In genomic region chr1:53945433-53946251, GRCh38 we compare ENCODE assay signal across 8 cellular contexts. TPM values are rescaled to one million over a fixed set of nuclear protein-coding genes. Genes with fewer than 3 reads are reported as not detected.
DNase-seq lines count a peak whose midpoint lies in the region; ATAC-seq and TF ChIP-seq lines count a peak whose summit lies in the region.

Gene IFT25 (minus strand): TSS chr1:53945699. CDS start chr1:53940082, 5,617 bp downstream.

- H3K27ac ChIP-seq in IMR-90 (ENCODE audit: insufficient read depth, low read length) (peak within 1 kb of the TSS; percentile 98), OCI-LY7 (ENCODE audit: low read depth, low read length, poor library complexity, severe bottlenecking) (peak within 1 kb of the TSS; percentile 50)

- peak within 1 kb of the TSS; percentile 97 for H3K9ac ChIP-seq in IMR-90 (ENCODE audit: low read depth, low read length)

- WGBS in IMR-90 (ENCODE audit: extremely low coverage in 2 of 2, insufficient read length in 1 of 2), 2 experiments, result 2% methylated on average over 36 of the region's 90 CpGs; no CpG with 5 or more reads in 1 of the 2 experiments

- peak within 1 kb of the TSS; percentile 96 for H4K5ac ChIP-seq in IMR-90 (ENCODE audit: low read depth, low read length)

- H2BK15ac ChIP-seq in IMR-90 (ENCODE audit: low read depth, low read length), result peak within 1 kb of the TSS; percentile 48; the same call in 1 of the 3 replicates

- H4K20me1 ChIP-seq in IMR-90 (ENCODE audit: insufficient read depth, low read length) (peaks cover 29% of the 10 kb centered on the region; the same call in 1 of the 2 replicates), OCI-LY7 (ENCODE audit: insufficient read depth, low read length) (no peaks in the 10 kb centered on the region)

- peak; percentile 47 for TF ChIP-seq POLR2A in IMR-90 (IDR thresholded peaks at IDR 0.05; ENCODE audit: low read depth, low read length)

- dilution Hi-C loops in IMR-90 (cut with HindIII; ENCODE audit: low sequenced_read_pairs, unreplicated experiment), result no loop called here

- peak within 1 kb of the TSS; percentile 85 for H2AK5ac ChIP-seq in IMR-90 (ENCODE audit: low read depth, low read length)

- H2BK20ac ChIP-seq in IMR-90 (ENCODE audit: low read depth, low read length), result no peak within 1 kb of the TSS; the same call in 1 of the 2 replicates

- peak within 1 kb of the TSS; percentile 92 for H3K4ac ChIP-seq in IMR-90 (ENCODE audit: low read depth, low read length)

- H3K4me3 ChIP-seq in IMR-90 (ENCODE audit: insufficient read depth, low read depth, low read length), result peak within 1 kb of the TSS; percentile 100
- H3K4me3 ChIP-seq in OCI-LY7 (ENCODE audit: low read depth, low read length, poor library complexity, severe bottlenecking), result peak within 1 kb of the TSS; percentile 71
- peak within 1 kb of the TSS; percentile 75 for H3K4me3 ChIP-seq in epithelial cell of esophagus (ENCODE audit: low read length)

- DNase-seq in DMS114 treated with DMSO at 0.1 percent for 48 hours (lab: John Stamatoyannopoulos, UW; ENCODE audit: unreplicated experiment) (peak; percentile 95), IMR-90 (peak; percentile 93), OCI-LY7 (ENCODE audit: low spot score) (peak; percentile 92), activated T-cell treated with anti-CD3 and anti-CD28 coated beads for 4 hours (peak; percentile 99), epithelial cell of esophagus (ENCODE audit: low read depth) (peak; percentile 98), mucosa of gallbladder (ENCODE audit: low spot score) (peak; percentile 97)
- peak; percentile 97 for DNase-seq in stimulated activated CD8-positive, alpha-beta memory T cell treated with anti-CD3 and anti-CD28 coated beads, Interleukin-4, amount 100 ng/mL, for 24 hours (ENCODE audit: low read depth)

- ATAC-seq in GM21529 (IDR thresholded peaks at IDR 0.05; ENCODE audit: unreplicated experiment), result peak; percentile 70
- ATAC-seq in IMR-90 (ENCODE audit: low read depth), result peak; percentile 89

- BruUV-seq in IMR-90 (replicated peaks; lab: Mats Ljungman, UMichigan) (no TSS peak), OCI-LY7 (replicated peaks; lab: Mats Ljungman, UMichigan) (no TSS peak)

- POLR2A ChIA-PET in IMR-90 (lab: Charles Lee; ENCODE audit: unreplicated experiment), result interaction anchor here (0.6 to 1.2 kb wide), 4 partner anchors 22 to 429 kb away, joined by 3 to 9 read pairs (median 4); partner anchors contain the start of genes TCEANC2, TMEM59 and YIPF1
- POLR2A ChIA-PET in OCI-LY7 (lab: Charles Lee), result interaction anchor here (0.5 to 2.7 kb wide), 21 partner anchors 9 to 1230 kb away, joined by 3 to 16 read pairs (median 7); partner anchors contain the start of genes TCEANC2, TMEM59 and YIPF1

- H3K4me2 ChIP-seq in IMR-90 (ENCODE audit: low read depth, low read length) (peak within 1 kb of the TSS; percentile 99), OCI-LY7 (ENCODE audit: low read length) (peak within 1 kb of the TSS; percentile 97)

- peak within 1 kb of the TSS; percentile 55 for H3K56ac ChIP-seq in IMR-90 (ENCODE audit: extremely low read depth, insufficient read depth, low read length)

- peak within 1 kb of the TSS; percentile 85 to 86 for H4K8ac ChIP-seq in IMR-90 (ENCODE audit: low read depth in 2 of 2, low read length in 2 of 2)

- H2AFZ ChIP-seq in IMR-90 (replicated peaks; ENCODE audit: low read length, poor library complexity) (peak within 1 kb of the TSS; percentile 98), OCI-LY7 (ENCODE audit: low read length) (peak within 1 kb of the TSS; percentile 86)

- H3K9me2 ChIP-seq in OCI-LY7 (ENCODE audit: insufficient read depth, low read length), result no peaks in the 10 kb centered on the region

- CTCF ChIA-PET in IMR-90 (lab: Yijun Ruan, JAX) (interaction anchor here (0.6 to 2.3 kb wide), 5 partner anchors 11 to 76 kb away, joined by 3 to 7 read pairs (median 3); no protein-coding TSS in a partner anchor), OCI-LY7 (lab: Charles Lee; ENCODE audit: unreplicated experiment) (interaction anchor here (0.6 to 1.8 kb wide), 13 partner anchors 11 to 864 kb away, joined by 3 to 9 read pairs (median 4); no protein-coding TSS in a partner anchor)

- H3K79me1 ChIP-seq in IMR-90 (ENCODE audit: low read depth in 1 of 2, low read length in 2 of 2), result peaks cover 45 to 69% of the 10 kb centered on the region in 2 experiments

- H3K9me1 ChIP-seq in IMR-90 (ENCODE audit: insufficient read depth, low read length), result peaks cover 11% of the 10 kb centered on the region

- H3K36me3 ChIP-seq in IMR-90 (ENCODE audit: control insufficient read depth, insufficient read depth, low read length) (no peaks in the 10 kb centered on the region), OCI-LY7 (ENCODE audit: insufficient read depth, low read length) (peaks cover 7% of the 10 kb centered on the region; the same call in 1 of the 2 replicates)

- peak within 1 kb of the TSS; percentile 96 for H2BK5ac ChIP-seq in IMR-90 (ENCODE audit: low read depth, low read length, poor library complexity, severe bottlenecking)

- peak within 1 kb of the TSS; percentile 91 for H3K18ac ChIP-seq in IMR-90 (ENCODE audit: low read depth, low read length)

- peak within 1 kb of the TSS; percentile 72; the same call in 1 of the 2 replicates for H2BK120ac ChIP-seq in IMR-90 (ENCODE audit: low read depth, low read length)

- H3K79me2 ChIP-seq in OCI-LY7 (ENCODE audit: insufficient read depth, low read depth, low read length), result peaks cover 34% of the 10 kb centered on the region; the same call in 1 of the 2 replicates

- peak within 1 kb of the TSS; percentile 97 for H3K14ac ChIP-seq in IMR-90 (replicated peaks; ENCODE audit: low read depth, low read length)

- TF ChIP-seq CTCF in IMR-90 (conservative IDR thresholded peaks at IDR 0.05; ENCODE audit: low read depth, low read length) (no peak), OCI-LY7 (conservative IDR thresholded peaks at IDR 0.05; ENCODE audit: low read length) (no peak), epithelial cell of esophagus (IDR thresholded peaks at IDR 0.05; ENCODE audit: insufficient read depth, low read depth, low read length, missing control alignments) (no peak)

- H2AK9ac ChIP-seq in IMR-90 (replicated peaks; ENCODE audit: low read depth, low read length, poor library complexity), result peak within 1 kb of the TSS; percentile 96

- H4K91ac ChIP-seq in IMR-90 (ENCODE audit: insufficient read depth, low read depth, low read length), result peak within 1 kb of the TSS; percentile 80

- no peak; the same call in 1 of the 2 replicates for TF ChIP-seq RAD21 in IMR-90 (IDR thresholded peaks at IDR 0.05; ENCODE audit: low read length)

- no peaks in the 10 kb centered on the region for H3K9me3 ChIP-seq in IMR-90 (ENCODE audit: control insufficient read depth, insufficient read depth, low read length)
- H3K9me3 ChIP-seq in OCI-LY7 (ENCODE audit: low read length), result no peaks in the 10 kb centered on the region

- no peaks in the 10 kb centered on the region for H3K27me3 ChIP-seq in IMR-90 (ENCODE audit: control insufficient read depth, insufficient read depth, low read length)

- peaks cover 10% of the 10 kb centered on the region for H3K4me1 ChIP-seq in IMR-90 (ENCODE audit: control insufficient read depth, insufficient read depth, low read length)
- peaks cover 18% of the 10 kb centered on the region for H3K4me1 ChIP-seq in OCI-LY7 (ENCODE audit: insufficient read depth, low read length, poor library complexity, severe bottlenecking)

- intact Hi-C loops in IMR-90 (cut with micrococcal nuclease) (loop anchor here (2.0 to 5.0 kb wide), 3 partner anchors 57 to 458 kb away; partner anchors contain the start of gene YIPF1), OCI-LY7 (cut with micrococcal nuclease; ENCODE audit: unreplicated experiment) (loop anchor here (1.0 to 5.0 kb wide), 3 partner anchors 68 to 619 kb away; partner anchors contain the start of gene NDC1)

- in situ Hi-C loops in IMR-90 (cut with MboI; ENCODE audit: low sequenced_read_pairs), result loop anchor here (5.0 kb wide), 1 partner anchor 63 kb away; no protein-coding TSS in a partner anchor

- H3K23ac ChIP-seq in IMR-90 (ENCODE audit: low read depth, low read length), result peak within 1 kb of the TSS; percentile 93

TF ChIP-seq in IMR-90, 13 proteins besides CTCF, POLR2A, EP300 and RAD21 (continues in another document):
- TF ChIP-seq RFX5 (IDR thresholded peaks at IDR 0.05; ENCODE audit: low read depth, low read length) (no peak), MXI1 (IDR thresholded peaks at IDR 0.05; ENCODE audit: borderline replicate concordance, low read depth, low read length) (peak; percentile 64; the same call in 1 of the 2 replicates), ELK1 (IDR thresholded peaks at IDR 0.05; ENCODE audit: borderline replicate concordance, low read depth, low read length) (no peak), CHD1 (IDR thresholded peaks at IDR 0.05; ENCODE audit: low read depth, low read length) (no peak), NFE2L2 (IDR thresholded peaks at IDR 0.05; ENCODE audit: low read depth, low read length) (no peak), MAFK (IDR thresholded peaks at IDR 0.05; ENCODE audit: low read depth, low read length) (no peak), FOS (IDR thresholded peaks at IDR 0.05; ENCODE audit: low read depth, low read length) (no peak), CEBPB (IDR thresholded peaks at IDR 0.05; ENCODE audit: low read depth, low read length) (no peak), MAZ (IDR thresholded peaks at IDR 0.05; ENCODE audit: borderline replicate concordance, low read depth, low read length) (peak; percentile 21; the same call in 1 of the 2 replicates), SMC3 (IDR thresholded peaks at IDR 0.05; ENCODE audit: low read depth, low read length) (no peak), BHLHE40 (IDR thresholded peaks at IDR 0.05; ENCODE audit: low read depth, low read length) (no peak)

RNA-seq across cellular contexts. Expression of gene IFT25, which starts in this region (rescaled TPM):
- 9.1 and 30.0 TPM in 2 replicates for total RNA-seq in IMR-90 (2012; rRNA removed)
- polyA plus RNA-seq in IMR-90 (2012; rRNA removed), result 32.4 and 38.0 TPM in 2 replicates
- polyA plus RNA-seq in IMR-90 (2012; cell fraction: cytosol; rRNA removed), result 2.9 and 8.6 TPM in 2 replicates
- polyA plus RNA-seq in IMR-90 (2012; cell fraction: nucleus; rRNA removed; ENCODE audit: low replicate concordance), result 1.4 and 17.9 TPM in 2 replicates
- total RNA-seq in OCI-LY7 (2014; rRNA removed; shearing (Covaris generic)), result 57.0 and 61.0 TPM in 2 replicates
- 45.2 and 45.4 TPM in 2 replicates for total RNA-seq in OCI-LY7 (2022)
- 24.4 TPM for total RNA-seq in mucosa of gallbladder

Comparison
In these comparisons a context has a peak if more than half of its experiments do, and no peak if none do; other contexts are left out.
1. Peak in every context shown above with its lines: DNase-seq, ATAC-seq, H3K4me3 ChIP-seq and H3K27ac ChIP-seq.